Comparison of ENCODE assay signal across 1 cellular context in genomic region chr14:75457648-75458165, GRCh38.
TF ChIP-seq lines count a peak whose summit lies in the region.

No MANE protein-coding gene starts in this region.

TF ChIP-seq in IMR-90, 13 proteins besides CTCF, POLR2A, EP300 and RAD21:
- TF ChIP-seq MXI1 (IDR thresholded peaks at IDR 0.05; ENCODE audit: borderline replicate concordance, low read depth, low read length) (no peak), RCOR1 (IDR thresholded peaks at IDR 0.05; ENCODE audit: insufficient replicate concordance, low read length) (no peak), FOS (IDR thresholded peaks at IDR 0.05; ENCODE audit: low read depth, low read length) (no peak), MAFK (IDR thresholded peaks at IDR 0.05; ENCODE audit: low read depth, low read length) (no peak), MAZ (IDR thresholded peaks at IDR 0.05; ENCODE audit: borderline replicate concordance, low read depth, low read length) (no peak), BHLHE40 (IDR thresholded peaks at IDR 0.05; ENCODE audit: low read depth, low read length) (no peak), CEBPB (IDR thresholded peaks at IDR 0.05; ENCODE audit: low read depth, low read length) (no peak), USF2 (IDR thresholded peaks at IDR 0.05; ENCODE audit: low read depth, low read length) (no peak), RFX5 (IDR thresholded peaks at IDR 0.05; ENCODE audit: low read depth, low read length) (no peak), NFE2L2 (IDR thresholded peaks at IDR 0.05; ENCODE audit: low read depth, low read length) (no peak), SMC3 (IDR thresholded peaks at IDR 0.05; ENCODE audit: low read depth, low read length) (no peak), CHD1 (IDR thresholded peaks at IDR 0.05; ENCODE audit: low read depth, low read length) (no peak)
- TF ChIP-seq, protein P1, sequence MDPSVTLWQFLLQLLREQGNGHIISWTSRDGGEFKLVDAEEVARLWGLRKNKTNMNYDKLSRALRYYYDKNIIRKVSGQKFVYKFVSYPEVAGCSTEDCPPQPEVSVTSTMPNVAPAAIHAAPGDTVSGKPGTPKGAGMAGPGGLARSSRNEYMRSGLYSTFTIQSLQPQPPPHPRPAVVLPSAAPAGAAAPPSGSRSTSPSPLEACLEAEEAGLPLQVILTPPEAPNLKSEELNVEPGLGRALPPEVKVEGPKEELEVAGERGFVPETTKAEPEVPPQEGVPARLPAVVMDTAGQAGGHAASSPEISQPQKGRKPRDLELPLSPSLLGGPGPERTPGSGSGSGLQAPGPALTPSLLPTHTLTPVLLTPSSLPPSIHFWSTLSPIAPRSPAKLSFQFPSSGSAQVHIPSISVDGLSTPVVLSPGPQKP (IDR thresholded peaks at IDR 0.05; ENCODE audit: borderline replicate concordance, low read depth, low read length) = no peak
